ENCODE assay signal across 1 cellular context in genomic region chr12:68808388-68809189, GRCh38.
TF ChIP-seq lines count a peak whose summit lies in the region.

No MANE protein-coding gene starts in this region.

TF ChIP-seq in HEK293, 187 proteins besides CTCF, POLR2A, EP300 and RAD21 (continued from another document):
- TF ChIP-seq ZBTB11 (tag by site-specific recombination; conservative IDR thresholded peaks at IDR 0.05; ENCODE audit: low read depth) (0 out of 2 replicates have a peak, but pooled peaks have one; percentile 32), GLIS1 (tag by site-specific recombination; IDR thresholded peaks at IDR 0.05) (peak; percentile 98), ZNF311 (tag by site-specific recombination; IDR thresholded peaks at IDR 0.05; ENCODE audit: borderline replicate concordance) (no peak), ZNF133 (tag by site-specific recombination; IDR thresholded peaks at IDR 0.05) (no peak), FEZF1 (tag by site-specific recombination; IDR thresholded peaks at IDR 0.05) (peak; percentile 81), PRDM2 (tag by site-specific recombination; IDR thresholded peaks at IDR 0.05; ENCODE audit: borderline replicate concordance) (peak; percentile 40; the same call in 1 of the 2 replicates), EGR2 (tag by site-specific recombination; IDR thresholded peaks at IDR 0.05; ENCODE audit: low read depth) (peak; percentile 89), ZSCAN30 (tag by site-specific recombination; IDR thresholded peaks at IDR 0.05) (peak; percentile 98), ZBTB48 (tag by site-specific recombination; IDR thresholded peaks at IDR 0.05) (no peak; the same call in 1 of the 2 replicates), ZNF140 (tag by site-specific recombination; IDR thresholded peaks at IDR 0.05) (no peak), KLF7 (tag by site-specific recombination; IDR thresholded peaks at IDR 0.05; ENCODE audit: borderline replicate concordance) (peak; percentile 88; the same call in 1 of the 2 replicates), ZEB2 (tag by site-specific recombination; IDR thresholded peaks at IDR 0.05) (peak; percentile 99), KLF9 (tag by site-specific recombination; IDR thresholded peaks at IDR 0.05; ENCODE audit: low read depth) (peak; percentile 8; the same call in 1 of the 2 replicates), ZNF423 (tag by site-specific recombination; IDR thresholded peaks at IDR 0.05) (peak; percentile 86), ZNF324 (tag by site-specific recombination; IDR thresholded peaks at IDR 0.05) (peak; percentile 90), ZBTB8A (tag by site-specific recombination; IDR thresholded peaks at IDR 0.05) (peak; percentile 95), GLIS2 (tag by site-specific recombination; IDR thresholded peaks at IDR 0.05) (peak; percentile 95), WT1 (tag by site-specific recombination; IDR thresholded peaks at IDR 0.05) (peak; percentile 85), ZNF239 (tag by site-specific recombination; IDR thresholded peaks at IDR 0.05) (no peak), SCRT2 (tag by site-specific recombination; IDR thresholded peaks at IDR 0.05) (peak; percentile 80), HOXC10 (CRISPR knock-in tag; IDR thresholded peaks at IDR 0.05) (no peak), IKZF3 (tag by site-specific recombination; IDR thresholded peaks at IDR 0.05) (peak; percentile 95), BCL11B (tag by site-specific recombination; IDR thresholded peaks at IDR 0.05; ENCODE audit: low read depth) (0 out of 2 replicates have a peak, but pooled peaks have one; percentile 20), KLF8 (tag by site-specific recombination; IDR thresholded peaks at IDR 0.05) (peak; percentile 92), ZBTB26 (tag by site-specific recombination; optimal IDR thresholded peaks at IDR 0.05) (no peak), ZNF623 (tag by site-specific recombination; IDR thresholded peaks at IDR 0.05) (peak; percentile 24), ZNF138 (tag by site-specific recombination; IDR thresholded peaks at IDR 0.05; ENCODE audit: borderline replicate concordance) (no peak), ZNF24 (tag by site-specific recombination; IDR thresholded peaks at IDR 0.05) (peak; percentile 95), ZNF692 (tag by site-specific recombination; IDR thresholded peaks at IDR 0.05) (peak; percentile 84), ZNF629 (tag by site-specific recombination; IDR thresholded peaks at IDR 0.05) (peak; percentile 93), ZBTB1 (tag by site-specific recombination; IDR thresholded peaks at IDR 0.05) (peak; percentile 91), OSR2 (tag by site-specific recombination; IDR thresholded peaks at IDR 0.05) (peak; percentile 55), ZNF548 (tag by site-specific recombination; IDR thresholded peaks at IDR 0.05) (no peak), ZIC2 (tag by site-specific recombination; IDR thresholded peaks at IDR 0.05) (peak; percentile 96), ZNF169 (tag by site-specific recombination; IDR thresholded peaks at IDR 0.05) (no peak), MYNN (tag by site-specific recombination; IDR thresholded peaks at IDR 0.05; ENCODE audit: borderline replicate concordance) (no peak), ZNF549 (tag by site-specific recombination; IDR thresholded peaks at IDR 0.05) (no peak), ZNF76 (tag by site-specific recombination; IDR thresholded peaks at IDR 0.05; ENCODE audit: borderline replicate concordance, low read depth) (peak; percentile 74), ZNF416 (tag by site-specific recombination; IDR thresholded peaks at IDR 0.05) (no peak)
- TF ChIP-seq, protein P1, sequence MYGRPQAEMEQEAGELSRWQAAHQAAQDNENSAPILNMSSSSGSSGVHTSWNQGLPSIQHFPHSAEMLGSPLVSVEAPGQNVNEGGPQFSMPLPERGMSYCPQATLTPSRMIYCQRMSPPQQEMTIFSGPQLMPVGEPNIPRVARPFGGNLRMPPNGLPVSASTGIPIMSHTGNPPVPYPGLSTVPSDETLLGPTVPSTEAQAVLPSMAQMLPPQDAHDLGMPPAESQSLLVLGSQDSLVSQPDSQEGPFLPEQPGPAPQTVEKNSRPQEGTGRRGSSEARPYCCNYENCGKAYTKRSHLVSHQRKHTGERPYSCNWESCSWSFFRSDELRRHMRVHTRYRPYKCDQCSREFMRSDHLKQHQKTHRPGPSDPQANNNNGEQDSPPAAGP (tag by site-specific recombination; IDR thresholded peaks at IDR 0.05): peak; percentile 93
- TF ChIP-seq, protein P2, sequence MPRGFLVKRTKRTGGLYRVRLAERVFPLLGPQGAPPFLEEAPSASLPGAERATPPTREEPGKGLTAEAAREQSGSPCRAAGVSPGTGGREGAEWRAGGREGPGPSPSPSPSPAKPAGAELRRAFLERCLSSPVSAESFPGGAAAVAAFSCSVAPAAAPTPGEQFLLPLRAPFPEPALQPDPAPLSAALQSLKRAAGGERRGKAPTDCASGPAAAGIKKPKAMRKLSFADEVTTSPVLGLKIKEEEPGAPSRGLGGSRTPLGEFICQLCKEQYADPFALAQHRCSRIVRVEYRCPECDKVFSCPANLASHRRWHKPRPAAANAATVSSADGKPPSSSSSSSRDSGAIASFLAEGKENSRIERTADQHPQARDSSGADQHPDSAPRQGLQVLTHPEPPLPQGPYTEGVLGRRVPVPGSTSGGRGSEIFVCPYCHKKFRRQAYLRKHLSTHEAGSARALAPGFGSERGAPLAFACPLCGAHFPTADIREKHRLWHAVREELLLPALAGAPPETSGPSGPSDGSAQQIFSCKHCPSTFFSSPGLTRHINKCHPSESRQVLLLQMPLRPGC (tag by site-specific recombination; IDR thresholded peaks at IDR 0.05): peak; percentile 96
